9 cellular contexts compared by ENCODE assay signal in the genomic region with DNA sequence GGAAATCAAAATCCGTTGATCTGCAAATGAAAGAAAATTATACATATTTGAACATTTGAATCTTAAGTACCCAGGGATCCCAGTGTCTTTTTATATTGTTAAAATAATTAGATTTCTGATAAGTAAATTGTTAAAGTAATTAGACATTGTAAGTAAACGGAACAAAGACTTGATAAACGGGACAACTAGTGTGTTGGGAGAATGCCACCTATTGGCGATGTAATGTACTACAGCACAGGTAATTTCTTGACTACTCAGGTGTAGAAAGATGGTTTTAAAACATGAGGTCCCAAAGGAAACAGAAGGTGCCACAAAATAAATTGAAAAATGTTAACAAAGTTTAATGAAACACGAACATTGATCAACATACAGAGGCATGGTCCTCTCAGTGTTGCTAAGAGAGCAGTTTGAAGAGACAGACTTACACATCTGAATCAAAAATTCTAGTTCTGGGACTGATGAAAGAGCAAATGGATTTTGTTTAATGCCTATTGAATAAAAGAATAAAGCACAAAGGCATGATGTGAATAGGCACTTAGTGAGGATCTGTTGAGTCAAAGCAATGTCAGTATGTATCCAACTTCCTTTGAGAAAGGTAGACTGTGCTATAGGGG.
DNase-seq lines count a peak whose midpoint lies in the region; ATAC-seq, FAIRE-seq and TF ChIP-seq lines count a peak whose summit lies in the region.
"Had no signal": no experiment of that assay in that cellular context is flagged by ENCODE, and none has a peak within 500 bp of the region (broad histone marks: within the 10 kb centered on the region; RNA-seq: fewer than 3 reads in every experiment).

No MANE protein-coding gene starts in this region.

- H2AFZ ChIP-seq in GM12878 (ENCODE audit: control insufficient read depth, low read depth, low read length): no peak overlapping the region

- no peak for TF ChIP-seq EP300 in GM12878 (IDR thresholded peaks at IDR 0.05; ENCODE audit: borderline replicate concordance in 1 of 2, control insufficient read depth in 1 of 2, low read depth in 2 of 2, low read length in 2 of 2)

- H3K4me2 ChIP-seq in GM12878 (ENCODE audit: control insufficient read depth, insufficient read depth): no peak overlapping the region
- H3K4me2 ChIP-seq: BLaER1 had no signal

- ATAC-seq in GM12878 (peak; percentile 73), HG02763 (IDR thresholded peaks at IDR 0.05; ENCODE audit: unreplicated experiment) (no peak)

- FAIRE-seq in GM12878 (lab: Jason Lieb, UNC): peak; percentile 98

- no peaks in the 10 kb centered on the region for H3K9me3 ChIP-seq in GM12878 (replicated peaks; ENCODE audit: control insufficient read depth, insufficient read depth, low read length)
- H3K9me3 ChIP-seq: BLaER1 had no signal

- CTCF ChIA-PET in GM12878 (lab: Yijun Ruan, JAX): interaction anchor here (0.7 to 2.1 kb wide), 22 partner anchors 9 to 821 kb away, joined by 3 to 20 read pairs (median 4); no protein-coding TSS in a partner anchor

- peak; percentile 61 for TF ChIP-seq CTCF in GM20000 (IDR thresholded peaks at IDR 0.05; ENCODE audit: extremely low read depth, missing control alignments)
- TF ChIP-seq CTCF in GM12878 (IDR thresholded peaks at IDR 0.05 in 2 of 3, conservative IDR thresholded peaks at IDR 0.05 in 1 of 3; ENCODE audit: control insufficient read depth in 2 of 3, extremely low read depth in 1 of 3, insufficient read depth in 1 of 3, low read depth in 3 of 3, low read length in 3 of 3): peak; percentile 74 to 83 (median 80); a peak in 5 of 6 replicates

- H3K27ac ChIP-seq in GM12878 (ENCODE audit: control insufficient read depth, insufficient read depth): no peak overlapping the region
- H3K27ac ChIP-seq: BLaER1 had no signal

- H3K79me2 ChIP-seq in GM12878 (ENCODE audit: control insufficient read depth, insufficient read depth, low read length): no peaks in the 10 kb centered on the region

- H3K4me1 ChIP-seq in GM12878 (ENCODE audit: control insufficient read depth, insufficient read depth, low read length): no peaks in the 10 kb centered on the region
- H3K4me1 ChIP-seq: BLaER1 had no signal

- no peaks in the 10 kb centered on the region for H3K36me3 ChIP-seq in GM12878 (ENCODE audit: control insufficient read depth in 2 of 2, insufficient read depth in 2 of 2, low read length in 1 of 2)
- H3K36me3 ChIP-seq: BLaER1 had no signal

- WGBS in GM12878 (ENCODE audit: insufficient coverage, insufficient replicate concordance, low lambda C conversion rate, missing lambda C conversion rate): 3% methylated on average over 5 of the region's 5 CpGs

- BruUV-seq in GM12878 (replicated peaks; lab: Mats Ljungman, UMichigan): no TSS peak

- no peaks in the 10 kb centered on the region for H4K20me1 ChIP-seq in GM12878 (ENCODE audit: control insufficient read depth, insufficient read depth)
- H4K20me1 ChIP-seq: BLaER1 had no signal

- SMC1A ChIA-PET in GM12878 (lab: Charles Lee; ENCODE audit: uncharacterized antibody, unreplicated experiment): interaction anchor here (0.8 to 2.1 kb wide), 8 partner anchors 9 to 599 kb away, joined by 3 to 12 read pairs (median 4); no protein-coding TSS in a partner anchor

- intact Hi-C loops in GM12878 (cut with micrococcal nuclease; ENCODE audit: unreplicated experiment): loop anchor here (1.0 to 10.0 kb wide), 5 partner anchors 212 to 821 kb away; partner anchors contain the start of gene LTBP1

- POLR2A ChIA-PET in GM12878 (lab: Charles Lee): no interaction called here

- DNase-seq in DMS153 treated with DMSO at 0.1 percent for 48 hours (lab: John Stamatoyannopoulos, UW; ENCODE audit: unreplicated experiment): peak; percentile 34
- DNase-seq in DMS153 (lab: John Stamatoyannopoulos, UW): no peak
- peak; percentile 57 for DNase-seq in GM20000 (ENCODE audit: low spot score)
- DNase-seq in NCI-H2107 (lab: John Stamatoyannopoulos, UW): peak; percentile 9
- peak; percentile 19 for DNase-seq in GM12878 (ENCODE audit: low read depth, low spot score)
- peak; percentile 62 for DNase-seq in left kidney (ENCODE audit: low read depth, low spot score)
- DNase-seq in GM03348 (ENCODE audit: low spot score): no peak

- no peak for TF ChIP-seq POLR2A in GM12878 (IDR thresholded peaks at IDR 0.05; ENCODE audit: low read depth, low read length)

- in situ Hi-C loops in GM12878 (cut with MboI): loop anchor here (5.0 to 10.0 kb wide), 2 partner anchors 601 to 818 kb away; no protein-coding TSS in a partner anchor

- H3K27me3 ChIP-seq in GM12878 (replicated peaks in 1 of 2; ENCODE audit: control insufficient read depth in 2 of 2, insufficient read depth in 2 of 2, low read length in 1 of 2): no peaks in the 10 kb centered on the region; a peak in 1 of 4 replicates
- H3K27me3 ChIP-seq: BLaER1 had no signal

- no peak overlapping the region for H3K9ac ChIP-seq in GM12878 (ENCODE audit: control insufficient read depth, insufficient read depth, low read length)
- H3K9ac ChIP-seq: BLaER1 had no signal

- H3K4me3 ChIP-seq in GM12878: no peak overlapping the region
- H3K4me3 ChIP-seq: BLaER1 had no signal

- peak; percentile 86 for TF ChIP-seq RAD21 in GM12878 (IDR thresholded peaks at IDR 0.05; ENCODE audit: insufficient read depth, low read depth, low read length)

- RAD21 ChIA-PET in GM12878 (lab: Charles Lee; ENCODE audit: unreplicated experiment): interaction anchor here (0.6 to 1.7 kb wide), 5 partner anchors 210 to 685 kb away, joined by 3 to 6 read pairs (median 3); no protein-coding TSS in a partner anchor

TF ChIP-seq in GM12878, 131 proteins besides CTCF, POLR2A, EP300 and RAD21:
- TF ChIP-seq EGR1 (IDR thresholded peaks at IDR 0.05; ENCODE audit: borderline replicate concordance in 1 of 2, low read depth in 2 of 2, low read length in 2 of 2) (no peak), SMC3 (IDR thresholded peaks at IDR 0.05; ENCODE audit: borderline replicate concordance, low read length) (peak; percentile 65; the same call in 1 of the 2 replicates)

Comparison
In these comparisons a context has a peak if more than half of its experiments do, and no peak if none do; other contexts are left out.
1. DNase-seq: peak in DMS153 treated with DMSO at 0.1 percent for 48 hours (single experiment), GM20000 (single experiment), NCI-H2107 (single experiment), GM12878 (single experiment) and left kidney (single experiment); none in DMS153 (single experiment) and GM03348 (single experiment).